ENCODE assay signal across 27 cellular contexts in the genomic region with DNA sequence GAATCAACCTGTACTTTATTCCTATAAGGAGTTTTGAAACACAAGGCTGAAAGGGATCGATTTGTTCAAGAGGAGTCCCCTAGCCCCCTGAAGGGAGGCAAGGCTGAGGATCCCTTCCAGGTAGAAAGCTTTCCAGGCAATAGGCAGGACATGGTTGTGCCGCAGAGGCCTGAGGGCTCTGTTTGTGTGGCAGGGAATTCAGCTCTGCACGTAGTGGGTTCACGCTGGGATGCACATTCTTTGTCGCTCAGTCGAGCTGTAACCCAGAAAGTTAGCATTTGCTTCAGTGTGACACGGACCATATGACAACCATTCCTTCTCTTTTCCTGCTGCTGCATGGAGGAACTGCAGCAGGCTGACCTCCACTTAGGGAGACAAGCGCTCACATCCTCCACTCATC.
"Had no signal": no experiment of that assay in that cellular context is flagged by ENCODE, and none has a peak within 500 bp of the region (broad histone marks: within the 10 kb centered on the region; RNA-seq: fewer than 3 reads in every experiment).

No MANE protein-coding gene starts in this region.

- ATAC-seq: mucosa of descending colon; naive thymus-derived CD4-positive, alpha-beta T cell; natural killer cell treated with Interleukin-12 subunit alpha and Interleukin-12 subunit beta and Interleukin-15 and Interleukin-18, amount 100 ng/mL, for 72 hours; pancreas; psoas muscle; right lobe of liver; stimulated activated memory B cell treated with anti-CD40 and anti-IgM and Interleukin-4, amounts not matched to agents 10 μg/mL and 1 μg/mL and 100 μg/mL, for 72 hours; stimulated activated naive CD8-positive, alpha-beta T cell treated with anti-CD3 and anti-CD28 coated beads, Interleukin-15, amount 100 ng/mL, for 72 hours had no signal

- H3K36me3 ChIP-seq: left ventricle myocardium inferior, pancreas, right atrium auricular region, right lobe of liver, thyroid gland, transverse colon, upper lobe of left lung, vagina had no signal

- H3K9me3 Mint-ChIP-seq: natural killer cell treated with Interleukin-12 subunit alpha and Interleukin-12 subunit beta and Interleukin-15 and Interleukin-18, amount 100 ng/mL, for 72 hours; stimulated activated naive CD8-positive, alpha-beta T cell treated with anti-CD3 and anti-CD28 coated beads, Interleukin-15, amount 100 ng/mL, for 72 hours had no signal

- H3K27me3 ChIP-seq: pancreas, right atrium auricular region, right lobe of liver, testis, thyroid gland, transverse colon, upper lobe of left lung, vagina had no signal

- H3K27ac ChIP-seq: left ventricle myocardium inferior, pancreas, psoas muscle, right atrium auricular region, right lobe of liver, testis, thyroid gland, transverse colon, upper lobe of left lung, vagina had no signal

- H3K4me1 Mint-ChIP-seq: naive thymus-derived CD4-positive, alpha-beta T cell; stimulated activated memory B cell treated with anti-CD40 and anti-IgM and Interleukin-4, amounts not matched to agents 10 μg/mL and 1 μg/mL and 100 μg/mL, for 72 hours; stimulated activated naive CD8-positive, alpha-beta T cell treated with anti-CD3 and anti-CD28 coated beads, Interleukin-15, amount 100 ng/mL, for 72 hours had no signal

- H3K4me3 ChIP-seq: left ventricle myocardium inferior, lung, mucosa of descending colon, pancreas, psoas muscle, right atrium auricular region, right lobe of liver, smooth muscle cell, testis, thyroid gland, transverse colon, upper lobe of left lung, vagina had no signal

- H3K9me3 ChIP-seq: left ventricle myocardium inferior, mucosa of descending colon, pancreas, psoas muscle, right atrium auricular region, right lobe of liver, testis, thyroid gland, transverse colon, upper lobe of left lung, vagina had no signal

- H3K4me1 ChIP-seq: left ventricle myocardium inferior, pancreas, psoas muscle, right atrium auricular region, right lobe of liver, testis, thyroid gland, transverse colon, upper lobe of left lung, vagina had no signal

- H3K27ac Mint-ChIP-seq: naive thymus-derived CD4-positive, alpha-beta T cell; natural killer cell treated with Interleukin-12 subunit alpha and Interleukin-12 subunit beta and Interleukin-15 and Interleukin-18, amount 100 ng/mL, for 72 hours; stimulated activated memory B cell treated with anti-CD40 and anti-IgM and Interleukin-4, amounts not matched to agents 10 μg/mL and 1 μg/mL and 100 μg/mL, for 72 hours; stimulated activated naive CD8-positive, alpha-beta T cell treated with anti-CD3 and anti-CD28 coated beads, Interleukin-15, amount 100 ng/mL, for 72 hours had no signal

- H3K4me3 Mint-ChIP-seq: naive thymus-derived CD4-positive, alpha-beta T cell; natural killer cell treated with Interleukin-12 subunit alpha and Interleukin-12 subunit beta and Interleukin-15 and Interleukin-18, amount 100 ng/mL, for 72 hours; stimulated activated memory B cell treated with anti-CD40 and anti-IgM and Interleukin-4, amounts not matched to agents 10 μg/mL and 1 μg/mL and 100 μg/mL, for 72 hours; stimulated activated naive CD8-positive, alpha-beta T cell treated with anti-CD3 and anti-CD28 coated beads, Interleukin-15, amount 100 ng/mL, for 72 hours had no signal

- DNase-seq: hypothalamus; islet precursor cell; left ventricle myocardium inferior; midbrain; mucosa of descending colon; naive thymus-derived CD4-positive, alpha-beta T cell; nucleus accumbens; pancreas; psoas muscle; right lobe of liver; stimulated activated CD4-positive, alpha-beta T cell treated with anti-CD3 and anti-CD28 coated beads, Interleukin-1b, Interleukin-23, amount 100 ng/mL, for 48 hours; stimulated activated CD4-positive, alpha-beta T cell treated with anti-CD3 and anti-CD28 coated beads, Interleukin-2, amount 100 ng/mL, for 48 hours; stimulated activated CD4-positive, alpha-beta T cell treated with anti-CD3 and anti-CD28 coated beads, Interleukin-4, amount 100 ng/mL, for 4 hours; stimulated activated CD8-positive, alpha-beta memory T cell treated with anti-CD3 and anti-CD28 coated beads, Interleukin-4, amount 100 ng/mL, for 48 hours; stimulated activated naive CD4-positive, alpha-beta T cell treated with Interleukin-2 at 50 U/mL for 16 hours; stimulated activated naive CD8-positive, alpha-beta T cell treated with anti-CD3 and anti-CD28 coated beads, Interleukin-15, amount 100 ng/mL, for 72 hours; substantia nigra; testis; thyroid gland; transverse colon; upper lobe of left lung had no signal

- H3K36me3 Mint-ChIP-seq: naive thymus-derived CD4-positive, alpha-beta T cell; natural killer cell treated with Interleukin-12 subunit alpha and Interleukin-12 subunit beta and Interleukin-15 and Interleukin-18, amount 100 ng/mL, for 72 hours; stimulated activated memory B cell treated with anti-CD40 and anti-IgM and Interleukin-4, amounts not matched to agents 10 μg/mL and 1 μg/mL and 100 μg/mL, for 72 hours had no signal

- H3K4me2 ChIP-seq: smooth muscle cell had no signal
